1 cellular context compared by ENCODE assay signal in the genomic region with DNA sequence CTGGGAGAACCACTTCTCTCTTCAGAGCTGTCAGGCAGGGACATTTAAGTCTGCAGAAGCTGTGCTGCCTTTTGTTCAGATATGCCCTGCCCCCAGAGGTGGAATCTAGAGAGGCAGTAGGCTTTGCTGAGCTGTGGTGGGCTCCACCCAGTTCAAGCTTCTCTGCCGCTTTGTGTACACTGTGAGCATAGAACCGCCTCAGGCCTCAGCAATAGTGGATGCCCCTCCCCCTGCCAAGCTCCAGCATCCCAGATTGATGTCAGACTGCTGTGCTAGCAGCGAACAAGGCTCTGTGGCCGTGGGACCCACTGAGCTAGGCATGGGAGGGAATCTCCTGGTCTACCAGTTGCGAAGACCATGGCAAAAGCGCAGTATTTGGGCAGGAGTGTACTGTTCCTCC.
TF ChIP-seq lines count a peak whose summit lies in the region.

No MANE protein-coding gene starts in this region.

TF ChIP-seq in HepG2, 621 proteins besides CTCF, POLR2A, EP300 and RAD21 (continued from another document):
- TF ChIP-seq, protein P1, sequence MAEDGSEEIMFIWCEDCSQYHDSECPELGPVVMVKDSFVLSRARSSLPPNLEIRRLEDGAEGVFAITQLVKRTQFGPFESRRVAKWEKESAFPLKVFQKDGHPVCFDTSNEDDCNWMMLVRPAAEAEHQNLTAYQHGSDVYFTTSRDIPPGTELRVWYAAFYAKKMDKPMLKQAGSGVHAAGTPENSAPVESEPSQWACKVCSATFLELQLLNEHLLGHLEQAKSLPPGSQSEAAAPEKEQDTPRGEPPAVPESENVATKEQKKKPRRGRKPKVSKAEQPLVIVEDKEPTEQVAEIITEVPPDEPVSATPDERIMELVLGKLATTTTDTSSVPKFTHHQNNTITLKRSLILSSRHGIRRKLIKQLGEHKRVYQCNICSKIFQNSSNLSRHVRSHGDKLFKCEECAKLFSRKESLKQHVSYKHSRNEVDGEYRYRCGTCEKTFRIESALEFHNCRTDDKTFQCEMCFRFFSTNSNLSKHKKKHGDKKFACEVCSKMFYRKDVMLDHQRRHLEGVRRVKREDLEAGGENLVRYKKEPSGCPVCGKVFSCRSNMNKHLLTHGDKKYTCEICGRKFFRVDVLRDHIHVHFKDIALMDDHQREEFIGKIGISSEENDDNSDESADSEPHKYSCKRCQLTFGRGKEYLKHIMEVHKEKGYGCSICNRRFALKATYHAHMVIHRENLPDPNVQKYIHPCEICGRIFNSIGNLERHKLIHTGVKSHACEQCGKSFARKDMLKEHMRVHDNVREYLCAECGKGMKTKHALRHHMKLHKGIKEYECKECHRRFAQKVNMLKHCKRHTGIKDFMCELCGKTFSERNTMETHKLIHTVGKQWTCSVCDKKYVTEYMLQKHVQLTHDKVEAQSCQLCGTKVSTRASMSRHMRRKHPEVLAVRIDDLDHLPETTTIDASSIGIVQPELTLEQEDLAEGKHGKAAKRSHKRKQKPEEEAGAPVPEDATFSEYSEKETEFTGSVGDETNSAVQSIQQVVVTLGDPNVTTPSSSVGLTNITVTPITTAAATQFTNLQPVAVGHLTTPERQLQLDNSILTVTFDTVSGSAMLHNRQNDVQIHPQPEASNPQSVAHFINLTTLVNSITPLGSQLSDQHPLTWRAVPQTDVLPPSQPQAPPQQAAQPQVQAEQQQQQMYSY (CRISPR knock-in tag; IDR thresholded peaks at IDR 0.05): no peak
- TF ChIP-seq, protein P2, sequence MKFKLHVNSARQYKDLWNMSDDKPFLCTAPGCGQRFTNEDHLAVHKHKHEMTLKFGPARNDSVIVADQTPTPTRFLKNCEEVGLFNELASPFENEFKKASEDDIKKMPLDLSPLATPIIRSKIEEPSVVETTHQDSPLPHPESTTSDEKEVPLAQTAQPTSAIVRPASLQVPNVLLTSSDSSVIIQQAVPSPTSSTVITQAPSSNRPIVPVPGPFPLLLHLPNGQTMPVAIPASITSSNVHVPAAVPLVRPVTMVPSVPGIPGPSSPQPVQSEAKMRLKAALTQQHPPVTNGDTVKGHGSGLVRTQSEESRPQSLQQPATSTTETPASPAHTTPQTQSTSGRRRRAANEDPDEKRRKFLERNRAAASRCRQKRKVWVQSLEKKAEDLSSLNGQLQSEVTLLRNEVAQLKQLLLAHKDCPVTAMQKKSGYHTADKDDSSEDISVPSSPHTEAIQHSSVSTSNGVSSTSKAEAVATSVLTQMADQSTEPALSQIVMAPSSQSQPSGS (CRISPR knock-in tag; IDR thresholded peaks at IDR 0.05): no peak
- TF ChIP-seq NFIB (CRISPR knock-in tag; IDR thresholded peaks at IDR 0.05; ENCODE audit: borderline replicate concordance) (no peak), U2AF1 (optimal IDR thresholded peaks at IDR 0.05; ENCODE audit: low read depth, low read length) (no peak), PHF21A (CRISPR knock-in tag; IDR thresholded peaks at IDR 0.05) (no peak)
- TF ChIP-seq, protein P3, sequence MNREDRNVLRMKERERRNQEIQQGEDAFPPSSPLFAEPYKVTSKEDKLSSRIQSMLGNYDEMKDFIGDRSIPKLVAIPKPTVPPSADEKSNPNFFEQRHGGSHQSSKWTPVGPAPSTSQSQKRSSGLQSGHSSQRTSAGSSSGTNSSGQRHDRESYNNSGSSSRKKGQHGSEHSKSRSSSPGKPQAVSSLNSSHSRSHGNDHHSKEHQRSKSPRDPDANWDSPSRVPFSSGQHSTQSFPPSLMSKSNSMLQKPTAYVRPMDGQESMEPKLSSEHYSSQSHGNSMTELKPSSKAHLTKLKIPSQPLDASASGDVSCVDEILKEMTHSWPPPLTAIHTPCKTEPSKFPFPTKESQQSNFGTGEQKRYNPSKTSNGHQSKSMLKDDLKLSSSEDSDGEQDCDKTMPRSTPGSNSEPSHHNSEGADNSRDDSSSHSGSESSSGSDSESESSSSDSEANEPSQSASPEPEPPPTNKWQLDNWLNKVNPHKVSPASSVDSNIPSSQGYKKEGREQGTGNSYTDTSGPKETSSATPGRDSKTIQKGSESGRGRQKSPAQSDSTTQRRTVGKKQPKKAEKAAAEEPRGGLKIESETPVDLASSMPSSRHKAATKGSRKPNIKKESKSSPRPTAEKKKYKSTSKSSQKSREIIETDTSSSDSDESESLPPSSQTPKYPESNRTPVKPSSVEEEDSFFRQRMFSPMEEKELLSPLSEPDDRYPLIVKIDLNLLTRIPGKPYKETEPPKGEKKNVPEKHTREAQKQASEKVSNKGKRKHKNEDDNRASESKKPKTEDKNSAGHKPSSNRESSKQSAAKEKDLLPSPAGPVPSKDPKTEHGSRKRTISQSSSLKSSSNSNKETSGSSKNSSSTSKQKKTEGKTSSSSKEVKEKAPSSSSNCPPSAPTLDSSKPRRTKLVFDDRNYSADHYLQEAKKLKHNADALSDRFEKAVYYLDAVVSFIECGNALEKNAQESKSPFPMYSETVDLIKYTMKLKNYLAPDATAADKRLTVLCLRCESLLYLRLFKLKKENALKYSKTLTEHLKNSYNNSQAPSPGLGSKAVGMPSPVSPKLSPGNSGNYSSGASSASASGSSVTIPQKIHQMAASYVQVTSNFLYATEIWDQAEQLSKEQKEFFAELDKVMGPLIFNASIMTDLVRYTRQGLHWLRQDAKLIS (CRISPR knock-in tag; IDR thresholded peaks at IDR 0.05): no peak
